In genomic region chr10:70540789-70541360, GRCh38 we compare ENCODE assay signal across 25 cellular contexts.
A peak's percentile ranks its signal among the peaks of the same experiment; 100 is the strongest.
DNase-seq lines count a peak whose midpoint lies in the region; TF ChIP-seq lines count a peak whose summit lies in the region.
"Had no signal": no experiment of that assay in that cellular context is flagged by ENCODE, and none has a peak within 500 bp of the region (broad histone marks: within the 10 kb centered on the region; RNA-seq: fewer than 3 reads in every experiment).

No MANE protein-coding gene starts in this region.

- POLR2A ChIA-PET in PC-9 (lab: Charles Lee; ENCODE audit: unreplicated experiment), result no interaction called here

- intact Hi-C loops in PC-9 (cut with micrococcal nuclease; ENCODE audit: unreplicated experiment), result no loop called here

- no peaks in the 10 kb centered on the region for H3F3A ChIP-seq in PC-9 (ENCODE audit: insufficient read depth, low read depth)

- H3K4me3 ChIP-seq in PC-9, result no peak overlapping the region
- H3K4me3 ChIP-seq: A549, coronary artery, esophagus muscularis mucosa, heart right ventricle, right atrium auricular region, spleen, transverse colon had no signal

- H3K4me1 ChIP-seq in PC-9 (replicated peaks; ENCODE audit: insufficient read depth), result no peaks in the 10 kb centered on the region
- H3K4me1 ChIP-seq: A549, foreskin keratinocyte, heart right ventricle, right atrium auricular region, transverse colon had no signal

- no TSS peak for BruUV-seq in PC-9 (replicated peaks; lab: Mats Ljungman, UMichigan)

- TF ChIP-seq CTCF in LNCAP (IDR thresholded peaks at IDR 0.05) (peak; percentile 43), PC-9 (conservative IDR thresholded peaks at IDR 0.05) (peak; percentile 29; the same call in 1 of the 2 replicates), nephron (IDR thresholded peaks at IDR 0.05; ENCODE audit: unreplicated experiment in 3 of 3) (peak in 2 of 3 experiments; percentile 4)

- in situ Hi-C loops in KBM-7 (cut with MboI; ENCODE audit: low pct_unique_long_range_greater_than_20kb, low sequenced_read_pairs), result no loop called here

- H3K9me3 ChIP-seq in PC-9 (ENCODE audit: insufficient read depth, low read depth), result no peaks in the 10 kb centered on the region
- H3K9me3 ChIP-seq: A549, esophagus muscularis mucosa, heart right ventricle, right atrium auricular region, spleen, transverse colon had no signal

- DNase-seq in NCI-H748 (lab: John Stamatoyannopoulos, UW; ENCODE audit: unreplicated experiment) (peak; percentile 64), NCI-H748 treated with DMSO at 0.1 percent for 48 hours (lab: John Stamatoyannopoulos, UW) (no peak), PC-9 (no peak), KBM-7 (no peak), NCI-H2227 treated with DMSO at 0.1 percent for 48 hours (lab: John Stamatoyannopoulos, UW) (no peak)
- no peak for DNase-seq in activated CD8-positive, alpha-beta memory T cell treated with anti-CD3 and anti-CD28 coated beads, Interleukin-2, amount 50 U/mL, for 48 hours
- DNase-seq: anterior cingulate cortex, foreskin keratinocyte, GDM1, KG1, NCI-H1694, NCI-H2171 treated with DMSO at 0.1 percent for 48 hours, spleen, transverse colon had no signal

- H3K27ac Mint-ChIP-seq in nephron, result no peak overlapping the region
- H3K27ac Mint-ChIP-seq: activated B cell treated with CpG ODN at 0.5 μM for 24 hours; activated T-helper 17 cell treated with anti-CD3 and anti-CD28 coated beads, Interleukin-2, amount 50 U/mL, for 72 hours; CD8-positive, alpha-beta memory T cell had no signal

- H4K20me1 ChIP-seq in PC-9 (ENCODE audit: insufficient read depth), result no peaks in the 10 kb centered on the region

- H3K36me3 Mint-ChIP-seq in nephron (ENCODE audit: low read depth), result peaks cover 5% of the 10 kb centered on the region
- H3K36me3 Mint-ChIP-seq: CD8-positive, alpha-beta memory T cell had no signal

- H3K27ac ChIP-seq in PC-9, result no peak overlapping the region
- H3K27ac ChIP-seq: A549, coronary artery, esophagus muscularis mucosa, foreskin keratinocyte, heart right ventricle, parathyroid adenoma, right atrium auricular region, spleen, transverse colon had no signal

- no peaks in the 10 kb centered on the region for H3K79me2 ChIP-seq in PC-9 (ENCODE audit: low read depth)
- H3K79me2 ChIP-seq: parathyroid adenoma had no signal

- H3K4me3 Mint-ChIP-seq in nephron, result no peak overlapping the region
- H3K4me3 Mint-ChIP-seq: activated B cell treated with CpG ODN at 0.5 μM for 24 hours; activated T-helper 17 cell treated with anti-CD3 and anti-CD28 coated beads, Interleukin-2, amount 50 U/mL, for 72 hours; CD8-positive, alpha-beta memory T cell had no signal

- H3K4me1 Mint-ChIP-seq in nephron, result peaks cover 30% of the 10 kb centered on the region
- H3K4me1 Mint-ChIP-seq: activated B cell treated with CpG ODN at 0.5 μM for 24 hours; activated T-helper 17 cell treated with anti-CD3 and anti-CD28 coated beads, Interleukin-2, amount 50 U/mL, for 72 hours; CD8-positive, alpha-beta memory T cell had no signal

- H3K4me2 ChIP-seq in PC-9, result no peak overlapping the region
- H3K4me2 ChIP-seq: A549 had no signal

- CTCF ChIA-PET in PC-9 (lab: Charles Lee), result no interaction called here

- H3K9me2 ChIP-seq in PC-9 (ENCODE audit: insufficient read depth), result no peaks in the 10 kb centered on the region

- H3K9me3 Mint-ChIP-seq in nephron, result no peaks in the 10 kb centered on the region
- H3K9me3 Mint-ChIP-seq: activated B cell treated with CpG ODN at 0.5 μM for 24 hours; activated T-helper 17 cell treated with anti-CD3 and anti-CD28 coated beads, Interleukin-2, amount 50 U/mL, for 72 hours; CD8-positive, alpha-beta memory T cell had no signal

- H3K36me3 ChIP-seq in PC-9 (ENCODE audit: low read depth), result no peaks in the 10 kb centered on the region
- H3K36me3 ChIP-seq: transverse colon had no signal

- H3K27me3 Mint-ChIP-seq in nephron (ENCODE audit: low read depth), result peaks cover 7% of the 10 kb centered on the region
- H3K27me3 Mint-ChIP-seq: activated B cell treated with CpG ODN at 0.5 μM for 24 hours had no signal

- no peak overlapping the region for H2AFZ ChIP-seq in PC-9
- H2AFZ ChIP-seq: parathyroid adenoma had no signal

- no peaks in the 10 kb centered on the region for H3K27me3 ChIP-seq in PC-9 (ENCODE audit: insufficient read depth, low read depth)
- H3K27me3 ChIP-seq: esophagus muscularis mucosa, heart right ventricle, right atrium auricular region, spleen, transverse colon had no signal
